8 cellular contexts compared by ENCODE assay signal in genomic region chr12:4276524-4277204, GRCh38. TPM values are rescaled to one million over a fixed set of nuclear protein-coding genes. Genes with fewer than 3 reads are reported as not detected.
A peak's percentile ranks its signal among the peaks of the same experiment; 100 is the strongest.
DNase-seq lines count a peak whose midpoint lies in the region; ATAC-seq, FAIRE-seq and TF ChIP-seq lines count a peak whose summit lies in the region.

No MANE protein-coding gene starts in this region.

- no peaks in the 10 kb centered on the region for H3K27me3 Mint-ChIP-seq in central memory CD8-positive, alpha-beta T cell

- FAIRE-seq in kidney (lab: Jason Lieb, UNC), result no peak

- peak overlapping the region in 1 of 2 donors; percentile 6 for H3K9ac ChIP-seq in kidney (ENCODE audit: low read length in 2 of 2)

- DNase-seq in DMS153 (lab: John Stamatoyannopoulos, UW) (peak; percentile 48), NCI-H2227 (lab: John Stamatoyannopoulos, UW; ENCODE audit: unreplicated experiment) (peak; percentile 69), kidney (peak; percentile 89)
- peak; percentile 80 for DNase-seq in central memory CD8-positive, alpha-beta T cell (ENCODE audit: low spot score in 2 of 2)
- DNase-seq in stimulated activated CD4-positive, alpha-beta T cell treated with anti-CD3 and anti-CD28 coated beads, Interleukin-1b, Interleukin-23, amount 100 ng/mL, for 1 hour (ENCODE audit: low read depth in 2 of 2), result peak; percentile 65 to 74

- TF ChIP-seq CTCF in kidney (IDR thresholded peaks at IDR 0.05; ENCODE audit: borderline replicate concordance, extremely low read depth, insufficient read depth), result peak; percentile 92

- intact Hi-C loops in kidney (cut with DNase I), result loop anchor here (10.0 kb wide), 1 partner anchor 392 kb away; no protein-coding TSS in a partner anchor

- H3K9me3 Mint-ChIP-seq in central memory CD8-positive, alpha-beta T cell, result no peaks in the 10 kb centered on the region

- ATAC-seq in HG02610 (IDR thresholded peaks at IDR 0.05; ENCODE audit: unreplicated experiment), result peak; percentile 25
- ATAC-seq in activated CD4-positive, CD25-positive, alpha-beta regulatory T cell treated with anti-CD3 and anti-CD28 coated beads, Interleukin-2, amount 50 U/mL, for 24 hours, result peak; percentile 21 to 39
- peak; percentile 25 for ATAC-seq in central memory CD8-positive, alpha-beta T cell (replicated peaks; ENCODE audit: extremely low read depth, poor library complexity, severe bottlenecking)
- no peak for ATAC-seq in HG02981 (IDR thresholded peaks at IDR 0.05; ENCODE audit: unreplicated experiment)

- peaks cover 63% of the 10 kb centered on the region for H3K4me1 Mint-ChIP-seq in central memory CD8-positive, alpha-beta T cell

- no peak overlapping the region for H3K4me3 ChIP-seq in kidney (ENCODE audit: low read length in 2 of 2)

- peaks cover 0 to 24% of the 10 kb centered on the region in 2 donors for H3K4me1 ChIP-seq in kidney (ENCODE audit: control insufficient read depth in 1 of 2, insufficient read depth in 1 of 2, low read depth in 1 of 2, low read length in 2 of 2)

- no peaks in the 10 kb centered on the region for H3K9me3 ChIP-seq in kidney (ENCODE audit: control insufficient read depth in 1 of 2, low read length in 2 of 2)

- H3K4me3 Mint-ChIP-seq in central memory CD8-positive, alpha-beta T cell, result peak overlapping the region; percentile 95

- H3K27ac Mint-ChIP-seq in central memory CD8-positive, alpha-beta T cell (ENCODE audit: low read depth), result peak overlapping the region; percentile 97

- H3K36me3 ChIP-seq in kidney (ENCODE audit: control insufficient read depth in 1 of 2, insufficient read depth in 2 of 2, low read length in 2 of 2), result no peaks in the 10 kb centered on the region

- H3K36me3 Mint-ChIP-seq in central memory CD8-positive, alpha-beta T cell (ENCODE audit: insufficient read depth), result peaks cover 76% of the 10 kb centered on the region

- no peak overlapping the region for H3K27ac ChIP-seq in kidney (ENCODE audit: low read depth in 2 of 2, low read length in 2 of 2)

RNA-seq across cellular contexts. Expression of gene CCND2, which starts 3.1 kb away (rescaled TPM):
- 94.4 TPM for total RNA-seq in kidney
- 3.3 TPM for polyA plus RNA-seq in kidney (ENCODE audit: insufficient read depth, low read depth, low replicate concordance)

RNA-seq across cellular contexts. Expression of gene TIGAR, which starts 44.3 kb away (rescaled TPM):
- 11.8 TPM for total RNA-seq in kidney
- polyA plus RNA-seq in kidney (ENCODE audit: insufficient read depth, low read depth, low replicate concordance), result 3.6 TPM
